Comparison of ENCODE assay signal across 8 cellular contexts in genomic region chr6:6696867-6697531, GRCh38.
DNase-seq lines count a peak whose midpoint lies in the region; ATAC-seq and TF ChIP-seq lines count a peak whose summit lies in the region.

No MANE protein-coding gene starts in this region.

- no peaks in the 10 kb centered on the region for H3K4me1 ChIP-seq in OCI-LY3 (ENCODE audit: low read length)
- H3K4me1 ChIP-seq in mesendoderm (ENCODE audit: control insufficient read depth, low read depth, low read length) = peaks cover 3% of the 10 kb centered on the region
- peaks cover 3% of the 10 kb centered on the region in 2 donors for H3K4me1 ChIP-seq in aorta (ENCODE audit: control insufficient read depth in 1 of 2, insufficient read depth in 2 of 2, low read length in 2 of 2)

- no peak overlapping the region for H2AK5ac ChIP-seq in mesendoderm (ENCODE audit: low read length)

- WGBS in mesendoderm (ENCODE audit: extremely low coverage, insufficient coverage, low lambda C conversion rate) = no CpG with 5 or more reads among the region's 9 CpGs
- 43 to 45% methylated on average over 9 of the region's 9 CpGs for WGBS in aorta, 2 donors

- peak; percentile 77 for TF ChIP-seq CTCF in HL-60 (IDR thresholded peaks at IDR 0.05; ENCODE audit: insufficient read depth, low read length)
- TF ChIP-seq CTCF in OCI-LY3 (IDR thresholded peaks at IDR 0.05; ENCODE audit: low read depth, low read length) = peak; percentile 76

- intact Hi-C loops in aorta (cut with DNase I) = loop anchor here in 1 of 2 donors (2.0 kb wide), 1 partner anchor 58 kb away; no protein-coding TSS in a partner anchor

- H2BK120ac ChIP-seq in mesendoderm (ENCODE audit: low read depth, low read length) = no peak overlapping the region

- H3K9me3 ChIP-seq in OCI-LY3 (ENCODE audit: insufficient read depth, low read length) = no peaks in the 10 kb centered on the region
- H3K9me3 ChIP-seq in aorta (ENCODE audit: control insufficient read depth, low read length) = no peaks in the 10 kb centered on the region

- H4K5ac ChIP-seq in mesendoderm (ENCODE audit: low read length) = no peak overlapping the region

- H3K4ac ChIP-seq in mesendoderm (ENCODE audit: low read depth, low read length) = no peak overlapping the region

- no peak overlapping the region for H3K9ac ChIP-seq in OCI-LY3 (ENCODE audit: low read length)
- H3K9ac ChIP-seq in mesendoderm (ENCODE audit: low read length) = no peak overlapping the region

- H3K18ac ChIP-seq in mesendoderm (ENCODE audit: low read length) = no peak overlapping the region

- no peak overlapping the region for H4K8ac ChIP-seq in mesendoderm (ENCODE audit: low read depth, low read length)

- H3K27me3 ChIP-seq in HL-60 (ENCODE audit: insufficient read depth, poor library complexity, severe bottlenecking) = no peaks in the 10 kb centered on the region
- peaks cover 5% of the 10 kb centered on the region; the same call in 1 of the 2 replicates for H3K27me3 ChIP-seq in OCI-LY3 (ENCODE audit: low read depth, low read length)
- no peaks in the 10 kb centered on the region for H3K27me3 ChIP-seq in mesendoderm (ENCODE audit: insufficient read depth, low read length, poor library complexity)
- H3K27me3 ChIP-seq in aorta (ENCODE audit: control insufficient read depth in 1 of 2, insufficient read depth in 2 of 2, low read length in 1 of 2) = no peaks in the 10 kb centered on the region

- no peaks in the 10 kb centered on the region for H4K20me1 ChIP-seq in OCI-LY3 (ENCODE audit: insufficient read depth, low read length)

- no peak overlapping the region for H3K4me3 ChIP-seq in HL-60 (replicated peaks; ENCODE audit: insufficient read depth, low read length)
- no peak overlapping the region for H3K4me3 ChIP-seq in OCI-LY3 (ENCODE audit: low read length)
- H3K4me3 ChIP-seq in mesendoderm (ENCODE audit: low read length) = no peak overlapping the region
- no peak overlapping the region for H3K4me3 ChIP-seq in aorta (ENCODE audit: low read length in 2 of 2)

- ATAC-seq in aorta (ENCODE audit: low FRiP score) (no peak), HG02642 (IDR thresholded peaks at IDR 0.05; ENCODE audit: poor library complexity, unreplicated experiment) (no peak), HG02623 (IDR thresholded peaks at IDR 0.05; ENCODE audit: unreplicated experiment) (no peak)

- no peaks in the 10 kb centered on the region for H3K79me1 ChIP-seq in mesendoderm (ENCODE audit: low read length)

- in situ Hi-C loops in Caki2 (cut with HindIII; ENCODE audit: low pct_unique_long_range_greater_than_20kb, low sequenced_read_pairs) = no loop called here

- no peaks in the 10 kb centered on the region for H3K79me2 ChIP-seq in OCI-LY3 (ENCODE audit: low read length)
- H3K79me2 ChIP-seq in mesendoderm (ENCODE audit: control insufficient read depth, insufficient read depth, low read length) = no peaks in the 10 kb centered on the region

- no peak overlapping the region for H2AFZ ChIP-seq in OCI-LY3 (ENCODE audit: low read depth, low read length)

- H2BK5ac ChIP-seq in mesendoderm (ENCODE audit: low read length) = no peak overlapping the region

- H3K56ac ChIP-seq in mesendoderm (ENCODE audit: low read length) = peak overlapping the region; percentile 61

- H3K36me3 ChIP-seq in OCI-LY3 (replicated peaks; ENCODE audit: low read depth, low read length) (no peaks in the 10 kb centered on the region), mesendoderm (ENCODE audit: control insufficient read depth, insufficient read depth, low read length) (no peaks in the 10 kb centered on the region), aorta (ENCODE audit: control insufficient read depth in 1 of 2, insufficient read depth in 2 of 2, low read length in 1 of 2) (no peaks in the 10 kb centered on the region)

- H3K27ac ChIP-seq in HL-60 (replicated peaks) (peak overlapping the region; percentile 91), OCI-LY3 (ENCODE audit: low read length) (no peak overlapping the region), mesendoderm (ENCODE audit: low read depth, low read length) (no peak overlapping the region), aorta (ENCODE audit: low read depth in 1 of 2, low read length in 2 of 2) (no peak overlapping the region)

- H3K23ac ChIP-seq in mesendoderm (ENCODE audit: low read length) = no peak overlapping the region

- H3K4me2 ChIP-seq in OCI-LY3 (ENCODE audit: low read length) (no peak overlapping the region), mesendoderm (ENCODE audit: low read length) (no peak overlapping the region)

- H2BK15ac ChIP-seq in mesendoderm (replicated peaks; ENCODE audit: low read depth) = no peak overlapping the region

- peak; percentile 38 for DNase-seq in Caki2 (ENCODE audit: low read depth)
- peak; percentile 81 to 94 for DNase-seq in HL-60 (ENCODE audit: low read depth in 1 of 2, low spot score in 1 of 2)
- DNase-seq in ecto neural progenitor cell (ENCODE audit: low spot score) = peak; percentile 84
- DNase-seq in mesendoderm = peak; percentile 84
- DNase-seq in aorta = peak; percentile 80 to 85
